In genomic region chr10:107425844-107426553, GRCh38 we compare ENCODE assay signal across 13 cellular contexts.
DNase-seq lines count a peak whose midpoint lies in the region; ATAC-seq, FAIRE-seq and TF ChIP-seq lines count a peak whose summit lies in the region.
"Had no signal": no experiment of that assay in that cellular context is flagged by ENCODE, and none has a peak within 500 bp of the region (broad histone marks: within the 10 kb centered on the region; RNA-seq: fewer than 3 reads in every experiment).

No MANE protein-coding gene starts in this region.

- WGBS in thyroid gland, 2 donors = 67 to 82% methylated on average over 9 of the region's 9 CpGs

- no peaks in the 10 kb centered on the region for H3K36me3 ChIP-seq in kidney (ENCODE audit: control insufficient read depth in 1 of 2, insufficient read depth in 2 of 2, low read length in 2 of 2)
- no peaks in the 10 kb centered on the region for H3K36me3 ChIP-seq in thyroid gland

- TF ChIP-seq POLR2A in thyroid gland (IDR thresholded peaks at IDR 0.05) = no peak

- no peaks in the 10 kb centered on the region for H3K27me3 ChIP-seq in thyroid gland

- ATAC-seq in GM19467 (IDR thresholded peaks at IDR 0.05; ENCODE audit: unreplicated experiment) = peak; percentile 79
- peak; percentile 89 for ATAC-seq in HG03439 (IDR thresholded peaks at IDR 0.05; ENCODE audit: unreplicated experiment)
- ATAC-seq: effector memory CD8-positive, alpha-beta T cell had no signal

- peak overlapping the region in 1 of 2 donors; percentile 4 for H3K9ac ChIP-seq in kidney (ENCODE audit: low read length in 2 of 2)

- no peaks in the 10 kb centered on the region for H3K9me3 ChIP-seq in kidney (ENCODE audit: control insufficient read depth in 1 of 2, low read length in 2 of 2)
- no peaks in the 10 kb centered on the region for H3K9me3 ChIP-seq in thyroid gland

- peak overlapping the region; percentile 38 to 67 for H3K27ac ChIP-seq in kidney (ENCODE audit: low read depth in 2 of 2, low read length in 2 of 2)
- H3K27ac ChIP-seq in thyroid gland = no peak overlapping the region

- peak overlapping the region; percentile 57 for H3K4me3 ChIP-seq in GM12865 (ENCODE audit: low read depth, low read length)
- peak overlapping the region; percentile 56 to 59 for H3K4me3 ChIP-seq in kidney (ENCODE audit: low read length in 2 of 2)
- no peak overlapping the region for H3K4me3 ChIP-seq in thyroid gland (replicated peaks in 1 of 3)

- DNase-seq in GM12865 (ENCODE audit: low read depth) (peak; percentile 53), kidney (no peak), thyroid gland (no peak), A172 (ENCODE audit: low spot score) (no peak), dermis blood vessel endothelial cell (no peak)
- no peak for DNase-seq in stimulated activated naive CD4-positive, alpha-beta T cell (lab: John Stamatoyannopoulos, UW)
- DNase-seq: activated effector memory CD4-positive, alpha-beta T cell treated with anti-CD3 and anti-CD28 coated beads, Interleukin-2, amount 50 U/mL, for 16 hours; effector memory CD8-positive, alpha-beta T cell; NCI-H446 treated with DMSO at 0.1 percent for 48 hours; stimulated activated CD8-positive, alpha-beta memory T cell treated with anti-CD3 and anti-CD28 coated beads, Interleukin-4, amount 100 ng/mL, for 48 hours had no signal

- peaks cover 2 to 17% of the 10 kb centered on the region in 2 donors for H3K4me1 ChIP-seq in kidney (ENCODE audit: control insufficient read depth in 1 of 2, insufficient read depth in 1 of 2, low read depth in 1 of 2, low read length in 2 of 2)
- H3K4me1 ChIP-seq in thyroid gland = no peaks in the 10 kb centered on the region

- TF ChIP-seq CTCF in GM12865 (IDR thresholded peaks at IDR 0.05; ENCODE audit: insufficient read depth, low read depth, low read length, missing control alignments) = no peak
- TF ChIP-seq CTCF in kidney (IDR thresholded peaks at IDR 0.05; ENCODE audit: borderline replicate concordance, extremely low read depth, insufficient read depth) = no peak
- TF ChIP-seq CTCF in thyroid gland (IDR thresholded peaks at IDR 0.05) = no peak

- intact Hi-C loops in kidney (cut with DNase I) = no loop called here
- intact Hi-C loops in thyroid gland (cut with DNase I) = no loop called here

- FAIRE-seq in kidney (lab: Jason Lieb, UNC) = no peak
- FAIRE-seq: islet of Langerhans had no signal

Comparison
In these comparisons a context has a peak if more than half of its experiments do, and no peak if none do; other contexts are left out.
1. H3K4me3 ChIP-seq: peak in GM12865 (single experiment) and kidney (2 of 2); none in thyroid gland (0 of 3).
2. H3K27ac ChIP-seq: peak in kidney (2 of 2); none in thyroid gland (0 of 3).